ENCODE assay signal across 8 cellular contexts in the genomic region with DNA sequence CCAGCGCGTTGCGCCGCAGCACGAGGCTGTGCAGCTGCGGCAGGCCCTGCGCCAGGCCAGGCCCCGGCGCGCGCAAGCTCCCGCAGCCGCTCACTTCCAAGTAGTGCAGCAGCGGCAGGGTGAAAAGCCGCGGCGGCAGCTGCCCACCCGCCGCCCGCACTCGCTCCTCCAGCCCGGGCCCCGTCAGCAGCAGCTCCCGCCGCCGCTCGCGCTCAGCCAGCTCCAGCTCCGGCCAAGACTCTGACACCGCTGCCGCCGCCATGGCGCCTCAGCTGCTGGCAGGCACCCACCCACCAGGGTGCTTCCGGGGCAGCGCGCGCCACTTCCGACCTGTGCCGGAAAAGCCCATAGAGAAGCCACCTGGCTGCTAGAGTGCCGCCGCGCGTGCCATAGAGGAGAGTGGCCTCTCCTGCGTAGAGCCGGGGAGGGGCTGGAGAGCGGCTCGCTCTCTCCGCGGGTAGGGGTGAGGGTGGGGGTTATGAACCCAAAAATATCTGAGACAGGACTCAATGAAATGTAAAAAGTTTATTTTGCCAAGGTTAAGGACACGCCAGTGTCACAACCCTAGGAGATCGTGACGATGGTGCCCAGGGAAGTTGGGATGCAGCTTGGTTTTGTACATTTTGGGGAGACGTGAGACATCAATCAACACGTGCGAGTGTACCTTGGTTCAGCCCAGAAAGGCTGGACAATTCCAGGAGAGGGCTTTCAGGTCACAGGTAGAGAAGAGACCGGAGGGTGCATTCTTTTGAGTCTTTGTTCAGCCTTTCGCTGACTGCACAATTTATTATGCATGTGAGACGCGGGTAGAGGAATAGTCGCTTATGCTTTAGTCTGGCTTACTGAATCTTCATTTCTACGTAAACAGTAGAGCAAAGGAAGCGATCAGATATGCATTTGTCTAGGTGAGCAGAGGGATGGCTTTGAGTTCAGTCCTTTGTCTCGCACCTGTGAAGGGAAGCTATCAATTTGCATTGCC. TPM values are rescaled to one million over a fixed set of nuclear protein-coding genes. Genes with fewer than 3 reads are reported as not detected.
A peak's percentile ranks its signal among the peaks of the same experiment; 100 is the strongest.
DNase-seq lines count a peak whose midpoint lies in the region; ATAC-seq and TF ChIP-seq lines count a peak whose summit lies in the region.

LRRC47 (minus strand) TSS at position 284 of the 979 bp plus-strand sequence; CDS start at position 262, 22 bp downstream.

- H2BK12ac ChIP-seq in mesenchymal stem cell (ENCODE audit: low read length in 2 of 2): no peak within 1 kb of the TSS

- H2AK5ac ChIP-seq in mesenchymal stem cell (ENCODE audit: low read length, severe bottlenecking): no peak within 1 kb of the TSS

- H3K27ac ChIP-seq in HL-60 (replicated peaks) (peak within 1 kb of the TSS; percentile 76), mesenchymal stem cell (ENCODE audit: low read length, poor library complexity, severe bottlenecking) (no peak within 1 kb of the TSS)

- H3K27me3 Mint-ChIP-seq in effector memory CD8-positive, alpha-beta T cell: peaks cover 12 to 21% of the 10 kb centered on the region in 2 donors

- H3K9ac ChIP-seq in NT2/D1 (ENCODE audit: insufficient read length, low read depth): peak within 1 kb of the TSS; percentile 93
- H3K9ac ChIP-seq in mesenchymal stem cell (ENCODE audit: low read length): peak within 1 kb of the TSS; percentile 92

- H3K14ac ChIP-seq in mesenchymal stem cell (ENCODE audit: low read length in 2 of 2): peak within 1 kb of the TSS in 1 of 2 experiments; percentile 93

- H3K4me1 ChIP-seq in NT2/D1 (ENCODE audit: insufficient read depth, insufficient read length) (peaks cover 5% of the 10 kb centered on the region), mesenchymal stem cell (ENCODE audit: control insufficient read depth, insufficient read depth, low read depth, low read length) (peaks cover 18% of the 10 kb centered on the region)

- H2AFZ ChIP-seq in mesenchymal stem cell (ENCODE audit: low read depth, low read length): peak within 1 kb of the TSS; percentile 98

- H3K9me3 Mint-ChIP-seq in effector memory CD8-positive, alpha-beta T cell: peaks cover 5 to 7% of the 10 kb centered on the region in 2 donors

- peak within 1 kb of the TSS; percentile 74 to 91 for H3K18ac ChIP-seq in mesenchymal stem cell (ENCODE audit: low read depth in 1 of 2, low read length in 2 of 2)

- DNase-seq in CMK (ENCODE audit: low read depth) (peak; percentile 78), HL-60 (ENCODE audit: low read depth in 1 of 2, low spot score in 1 of 2) (peak; percentile 83 to 95), NT2/D1 (ENCODE audit: low read depth, low spot score) (peak; percentile 70), mesenchymal stem cell (peak; percentile 88)
- DNase-seq in activated CD8-positive, alpha-beta memory T cell treated with anti-CD3 and anti-CD28 coated beads for 48 hours (ENCODE audit: low read depth in 2 of 3, low spot score in 2 of 3): peak; percentile 84 to 88 (median 84)
- DNase-seq in effector memory CD8-positive, alpha-beta T cell: peak; percentile 93
- peak; percentile 86 for DNase-seq in stimulated activated CD8-positive, alpha-beta memory T cell treated with anti-CD3 and anti-CD28 coated beads, Interleukin-12 subunit alpha, Interleukin-12 subunit beta, amount 100 ng/mL, for 24 hours (ENCODE audit: extremely low read depth)

- peak within 1 kb of the TSS in 1 of 2 experiments; percentile 93 for H3K23ac ChIP-seq in mesenchymal stem cell (ENCODE audit: low read length in 2 of 2)

- peaks cover 7% of the 10 kb centered on the region for H3K79me1 ChIP-seq in mesenchymal stem cell (replicated peaks; ENCODE audit: low read length, poor library complexity, severe bottlenecking)

- TF ChIP-seq CTCF in HL-60 (IDR thresholded peaks at IDR 0.05; ENCODE audit: insufficient read depth, low read length): no peak

- peak; percentile 97 for ATAC-seq in GM19463 (IDR thresholded peaks at IDR 0.05; ENCODE audit: unreplicated experiment)
- ATAC-seq in effector memory CD8-positive, alpha-beta T cell (replicated peaks): peak; percentile 99

- peak within 1 kb of the TSS; percentile 52 for H4K91ac ChIP-seq in mesenchymal stem cell (ENCODE audit: low read length)

- H3K4me1 Mint-ChIP-seq in effector memory CD8-positive, alpha-beta T cell (ENCODE audit: low read depth in 2 of 2): peaks cover 22 to 42% of the 10 kb centered on the region in 2 donors

- H3K27me3 ChIP-seq in HL-60 (ENCODE audit: insufficient read depth, poor library complexity, severe bottlenecking) (no peaks in the 10 kb centered on the region), NT2/D1 (ENCODE audit: insufficient read depth, insufficient read length) (peaks cover 8% of the 10 kb centered on the region), mesenchymal stem cell (ENCODE audit: control insufficient read depth in 1 of 2, insufficient read depth in 1 of 2, low read length in 2 of 2) (peaks cover 8 to 10% of the 10 kb centered on the region in 2 experiments)

- H3K4ac ChIP-seq in mesenchymal stem cell (ENCODE audit: low read depth in 1 of 2, low read length in 2 of 2): peak within 1 kb of the TSS; percentile 91 to 94

- peak within 1 kb of the TSS; percentile 92 for H4K8ac ChIP-seq in mesenchymal stem cell (ENCODE audit: low read length)

- 3% methylated on average over 55 of the region's 63 CpGs for WGBS in mesenchymal stem cell

- H3K4me2 ChIP-seq in mesenchymal stem cell (ENCODE audit: low read length, poor library complexity, severe bottlenecking): peak within 1 kb of the TSS; percentile 97

- peak within 1 kb of the TSS; percentile 39 for H2BK15ac ChIP-seq in mesenchymal stem cell (ENCODE audit: low read depth, poor library complexity, severe bottlenecking)

- H2BK5ac ChIP-seq in mesenchymal stem cell (ENCODE audit: low read depth, low read length, poor library complexity, severe bottlenecking): no peak within 1 kb of the TSS

- no peaks in the 10 kb centered on the region for H3K9me3 ChIP-seq in NT2/D1 (ENCODE audit: insufficient read depth, low read length)
- H3K9me3 ChIP-seq in mesenchymal stem cell (ENCODE audit: control insufficient read depth, low read length): no peaks in the 10 kb centered on the region

- H2BK120ac ChIP-seq in mesenchymal stem cell (ENCODE audit: low read depth, low read length): peak within 1 kb of the TSS; percentile 50

- H3K4me3 ChIP-seq in HL-60 (replicated peaks; ENCODE audit: insufficient read depth, low read length) (peak within 1 kb of the TSS; percentile 98), NT2/D1 (ENCODE audit: insufficient read length, low read depth) (peak within 1 kb of the TSS; percentile 89), mesenchymal stem cell (ENCODE audit: insufficient read depth in 1 of 2, low read depth in 1 of 2, low read length in 2 of 2) (peak within 1 kb of the TSS; percentile 96 to 97)

- H3K36me3 ChIP-seq in NT2/D1 (ENCODE audit: insufficient read depth, insufficient read length, low read length) (peaks cover 10% of the 10 kb centered on the region), mesenchymal stem cell (ENCODE audit: control insufficient read depth in 1 of 2, insufficient read depth in 2 of 2, low read depth in 1 of 2, low read length in 2 of 2) (peaks cover 4 to 9% of the 10 kb centered on the region in 2 experiments)

- H3K27ac Mint-ChIP-seq in effector memory CD8-positive, alpha-beta T cell: peak within 1 kb of the TSS; percentile 94 to 95

- peaks cover 22% of the 10 kb centered on the region for H3K36me3 Mint-ChIP-seq in effector memory CD8-positive, alpha-beta T cell (ENCODE audit: insufficient read depth)

- peak within 1 kb of the TSS; percentile 86 to 95 for H3K4me3 Mint-ChIP-seq in effector memory CD8-positive, alpha-beta T cell

RNA-seq across cellular contexts. Expression of gene LRRC47, which starts in this region (rescaled TPM):
- 17.1 TPM for polyA plus RNA-seq in mesenchymal stem cell (2013, experiment 1 of 2)
- 18.0 TPM for polyA plus RNA-seq in mesenchymal stem cell (2013, experiment 2 of 2)
